1 cellular context compared by ENCODE assay signal in the genomic region with DNA sequence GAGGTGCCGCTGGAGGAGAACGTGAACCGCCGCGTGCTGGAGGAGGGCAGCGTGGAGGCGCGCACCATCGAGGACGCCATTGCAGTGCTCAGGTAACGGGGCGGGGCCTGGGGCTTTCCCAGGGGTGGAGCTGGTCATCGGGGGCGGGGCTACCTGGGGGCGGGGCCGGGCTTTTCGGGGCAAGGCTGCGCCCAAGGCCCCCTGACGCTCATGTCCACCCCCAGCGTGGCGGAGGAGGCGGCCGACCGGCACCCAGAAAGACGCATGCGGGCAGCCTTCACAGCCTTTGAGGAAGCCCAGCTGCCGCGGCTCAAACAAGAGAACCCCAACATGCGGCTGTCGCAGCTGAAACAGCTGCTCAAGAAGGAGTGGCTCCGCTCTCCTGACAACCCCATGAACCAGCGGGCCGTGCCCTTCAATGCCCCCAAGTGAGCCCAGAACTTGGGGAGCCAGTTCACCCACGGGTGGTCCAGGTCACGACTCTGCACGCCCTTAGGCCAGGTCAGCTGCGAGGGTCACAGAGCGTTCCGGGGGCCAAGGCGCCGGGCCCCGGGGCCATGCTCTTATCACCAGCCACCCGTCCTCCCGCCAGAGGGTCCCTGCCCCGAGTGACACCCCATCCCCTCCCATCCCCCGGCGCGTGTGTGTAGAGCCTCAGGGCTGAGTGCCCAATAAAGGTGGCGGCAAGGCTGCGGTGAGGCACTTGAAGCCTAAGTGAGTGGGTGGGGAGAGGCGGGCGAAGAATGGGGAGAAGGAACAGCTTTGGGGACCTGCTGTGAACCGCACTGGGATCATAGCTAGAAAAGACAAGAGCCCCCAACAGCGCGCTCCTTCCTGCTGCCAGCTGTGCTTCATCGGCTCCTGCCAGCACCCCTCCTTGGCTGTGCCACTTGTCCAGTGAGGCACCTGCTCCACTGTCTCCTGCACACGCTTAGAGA.
TF ChIP-seq lines count a peak whose summit lies in the region.

No MANE protein-coding gene starts in this region.

TF ChIP-seq in endothelial cell of umbilical vein, 7 proteins besides CTCF, POLR2A, EP300 and RAD21:
- TF ChIP-seq POLR2AphosphoS5 (IDR thresholded peaks at IDR 0.05; ENCODE audit: insufficient read depth, low read depth, low read length) (no peak), MYC (IDR thresholded peaks at IDR 0.05; ENCODE audit: low read depth, low read length) (no peak), GATA2 (IDR thresholded peaks at IDR 0.05; ENCODE audit: insufficient read depth, insufficient read length, low read depth, low read length) (no peak), EZH2 (IDR thresholded peaks at IDR 0.05; ENCODE audit: borderline replicate concordance, low read depth, low read length, severe bottlenecking) (no peak), JUN (IDR thresholded peaks at IDR 0.05; ENCODE audit: borderline replicate concordance, insufficient read depth, insufficient read length, low read depth) (no peak), FOS (IDR thresholded peaks at IDR 0.05; ENCODE audit: borderline replicate concordance, insufficient read depth, low read length) (no peak)
- TF ChIP-seq, protein P1, sequence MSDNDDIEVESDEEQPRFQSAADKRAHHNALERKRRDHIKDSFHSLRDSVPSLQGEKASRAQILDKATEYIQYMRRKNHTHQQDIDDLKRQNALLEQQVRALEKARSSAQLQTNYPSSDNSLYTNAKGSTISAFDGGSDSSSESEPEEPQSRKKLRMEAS (IDR thresholded peaks at IDR 0.05; ENCODE audit: insufficient read depth, insufficient read length), result no peak
TF ChIP-seq in endothelial cell of umbilical vein: peak in this region for 0.
